Comparison of ENCODE assay signal across 8 cellular contexts in genomic region chr16:66342294-66342900, GRCh38. TPM values are rescaled to one million over a fixed set of nuclear protein-coding genes. Genes with fewer than 3 reads are reported as not detected.
DNase-seq lines count a peak whose midpoint lies in the region; ATAC-seq and TF ChIP-seq lines count a peak whose summit lies in the region.

No MANE protein-coding gene starts in this region.

- peak; percentile 17 for TF ChIP-seq CTCF in mucosa of descending colon (IDR thresholded peaks at IDR 0.05)

- peaks cover 48% of the 10 kb centered on the region for H3K27me3 ChIP-seq in adipocyte (replicated peaks; ENCODE audit: control insufficient read depth, insufficient read depth, low read length)

- DNase-seq in D341Med (ENCODE audit: low spot score) = peak; percentile 75
- peak; percentile 36 for DNase-seq in HT-29 (ENCODE audit: low spot score)
- DNase-seq in adipocyte (ENCODE audit: low read depth) = peak; percentile 20
- DNase-seq in mucosa of descending colon = peak in 1 of 3 donors; percentile 27
- no peak for DNase-seq in central memory CD4-positive, alpha-beta T cell
- DNase-seq in NCI-H2029 treated with DMSO at 0.1 percent for 48 hours (lab: John Stamatoyannopoulos, UW) = no peak
- no peak for DNase-seq in T-helper 17 cell

- H3K4me1 Mint-ChIP-seq in T-helper 17 cell = peaks cover 2% of the 10 kb centered on the region

- H3K36me3 ChIP-seq in adipocyte (ENCODE audit: control insufficient read depth, insufficient read depth, low read length, severe bottlenecking) (no peaks in the 10 kb centered on the region), mucosa of descending colon (ENCODE audit: low read depth) (no peaks in the 10 kb centered on the region)

- no peak for ATAC-seq in mucosa of descending colon
- no peak for ATAC-seq in GM19395 (IDR thresholded peaks at IDR 0.05; ENCODE audit: unreplicated experiment)
- ATAC-seq in T-helper 17 cell = no peak

- H3K4me1 ChIP-seq in adipocyte (ENCODE audit: control insufficient read depth, insufficient read depth, low read length) (no peaks in the 10 kb centered on the region), mucosa of descending colon (ENCODE audit: low read depth) (peaks cover 6% of the 10 kb centered on the region)

- no peaks in the 10 kb centered on the region for H3K36me3 Mint-ChIP-seq in T-helper 17 cell (ENCODE audit: low read depth)

- intact Hi-C loops in mucosa of descending colon (cut with DNase I, micrococcal nuclease) = no loop called here

- H3K27me3 Mint-ChIP-seq in T-helper 17 cell = peaks cover 48% of the 10 kb centered on the region

- H3K27ac Mint-ChIP-seq in T-helper 17 cell = no peak overlapping the region

- H3K9ac ChIP-seq in adipocyte (ENCODE audit: low read length) = no peak overlapping the region

- no peak overlapping the region for H3K4me3 Mint-ChIP-seq in T-helper 17 cell

- H3K4me3 ChIP-seq in adipocyte (ENCODE audit: low read length) = no peak overlapping the region
- no peak overlapping the region for H3K4me3 ChIP-seq in mucosa of descending colon

- H3K9me3 ChIP-seq in adipocyte (ENCODE audit: control insufficient read depth, low read length) (peaks cover 4% of the 10 kb centered on the region), mucosa of descending colon (no peaks in the 10 kb centered on the region), T-helper 17 cell (ENCODE audit: control insufficient read depth, low read length, poor library complexity, severe bottlenecking) (no peaks in the 10 kb centered on the region)

RNA-seq across cellular contexts. Expression of gene CDH5, which starts 24.1 kb away (rescaled TPM):
- 0.05 TPM in 1 of 2 replicates, not detected in the other for total RNA-seq in HT-29 (2014; rRNA removed; shearing (Covaris generic))
- total RNA-seq in mucosa of descending colon (10 to 100 TPM in 2 of 3 donors, 1 to 10 TPM in 1; 5.5 to 17.0 (median 10.2) TPM), T-helper 17 cell (not detected)

Comparison
In these comparisons a context has a peak if more than half of its experiments do, and no peak if none do; other contexts are left out.
1. DNase-seq: peak in D341Med (single experiment), HT-29 (single experiment) and adipocyte (single experiment); none in central memory CD4-positive, alpha-beta T cell (single experiment), NCI-H2029 treated with DMSO at 0.1 percent for 48 hours (single experiment) and T-helper 17 cell (0 of 3).